ENCODE assay signal across 37 cellular contexts in genomic region chrX:63835361-63835760, GRCh38. TPM values are rescaled to one million over a fixed set of nuclear protein-coding genes. Genes with fewer than 3 reads are reported as not detected.
DNase-seq lines count a peak whose midpoint lies in the region; FAIRE-seq and TF ChIP-seq lines count a peak whose summit lies in the region.
"Had no signal": no experiment of that assay in that cellular context is flagged by ENCODE, and none has a peak within 500 bp of the region (broad histone marks: within the 10 kb centered on the region; RNA-seq: fewer than 3 reads in every experiment).

No MANE protein-coding gene starts in this region.

- POLR2A ChIA-PET in GM10248 (lab: Yijun Ruan, JAX): no interaction called here

- no peak overlapping the region for H3K27ac ChIP-seq in coronary artery
- H3K27ac ChIP-seq: 22Rv1; A549; BLaER1; BLaER1 treated with 17β-estradiol and CSF1 and Interleukin-3, amounts not matched to agents 10 nM and 100 nM; C4-2B had no signal

- CTCF ChIA-PET in GM10248 (lab: Yijun Ruan, JAX): no interaction called here

- H3K4me3 Mint-ChIP-seq in osteocyte (ENCODE audit: unreplicated experiment): no peak overlapping the region
- H3K4me3 Mint-ChIP-seq: B cell; CD14-positive monocyte; CD4-positive, alpha-beta memory T cell; CD4-positive, alpha-beta T cell; CD4-positive, CD25-positive, alpha-beta regulatory T cell; CD8-positive, alpha-beta memory T cell; CD8-positive, alpha-beta T cell had no signal

- TF ChIP-seq CTCF in osteocyte (IDR thresholded peaks at IDR 0.05) (no peak), coronary artery (IDR thresholded peaks at IDR 0.05) (no peak), GM10248 (IDR thresholded peaks at IDR 0.05; ENCODE audit: control extremely low read depth, extremely low read depth, low read depth, missing control alignments) (no peak)

- no peak overlapping the region for H3K27ac Mint-ChIP-seq in osteocyte (ENCODE audit: unreplicated experiment)
- H3K27ac Mint-ChIP-seq: B cell; CD14-positive monocyte; CD4-positive, alpha-beta memory T cell; CD4-positive, alpha-beta T cell; CD4-positive, CD25-positive, alpha-beta regulatory T cell; CD8-positive, alpha-beta memory T cell; CD8-positive, alpha-beta T cell had no signal

- H3K27me3 Mint-ChIP-seq in osteocyte (ENCODE audit: unreplicated experiment): peaks cover under 1% of the 10 kb centered on the region
- H3K27me3 Mint-ChIP-seq: B cell; CD4-positive, alpha-beta T cell; CD4-positive, CD25-positive, alpha-beta regulatory T cell had no signal

- no peaks in the 10 kb centered on the region for H3K4me1 Mint-ChIP-seq in osteocyte (ENCODE audit: unreplicated experiment)
- H3K4me1 Mint-ChIP-seq: B cell; CD14-positive monocyte; CD4-positive, alpha-beta memory T cell; CD4-positive, CD25-positive, alpha-beta regulatory T cell; CD8-positive, alpha-beta memory T cell had no signal

- H3K9me3 Mint-ChIP-seq in osteocyte (ENCODE audit: unreplicated experiment): peaks cover 26% of the 10 kb centered on the region

- H3K36me3 Mint-ChIP-seq in osteocyte (ENCODE audit: unreplicated experiment): no peaks in the 10 kb centered on the region
- H3K36me3 Mint-ChIP-seq: CD14-positive monocyte; CD4-positive, CD25-positive, alpha-beta regulatory T cell; CD8-positive, alpha-beta memory T cell; CD8-positive, alpha-beta T cell had no signal

- DNase-seq in HK-2 (ENCODE audit: unreplicated experiment): peak; percentile 0
- DNase-seq in M059J (ENCODE audit: low read depth): peak; percentile 4
- peak; percentile 11 for DNase-seq in NCI-H226
- peak; percentile 11 for DNase-seq in urothelium cell line (ENCODE audit: low spot score)
- DNase-seq in osteocyte (ENCODE audit: extremely low spot score, unreplicated experiment): no peak
- no peak for DNase-seq in coronary artery (ENCODE audit: low spot score)
- no peak for DNase-seq in NCI-H2081 treated with DMSO at 0.1 percent for 48 hours (lab: John Stamatoyannopoulos, UW)
- DNase-seq in GM10248 (ENCODE audit: extremely low spot score): no peak
- DNase-seq: 8988T; ACHN; AML-193; BE2C; C1 segment of cervical spinal cord; Caco-2; Calu3; CD4-positive, alpha-beta memory T cell; CD4-positive, alpha-beta T cell; CD4-positive, CD25-positive, alpha-beta regulatory T cell; CD8-positive, alpha-beta memory T cell; CD8-positive, alpha-beta T cell; COR-L47; DMS 273 treated with DMSO at 0.1 percent for 48 hours; DMS153; DMS53; DMS79; DMS79 treated with DMSO at 0.1 percent for 48 hours; DND-41; EL had no signal

- no peak overlapping the region for H3K4me3 ChIP-seq in coronary artery
- H3K4me3 ChIP-seq: A549; BLaER1; BLaER1 treated with 17β-estradiol and CSF1 and Interleukin-3, amounts not matched to agents 10 nM and 100 nM had no signal

- FAIRE-seq in urothelium cell line (lab: Jason Lieb, UNC): no peak
- FAIRE-seq: A204.1, A549, D721Med had no signal

RNA-seq across cellular contexts. Expression of gene ARHGEF9, which starts 50.3 kb away (rescaled TPM):
- 22.0 and 28.1 TPM in 2 replicates for total RNA-seq in M059J (2014; rRNA removed; shearing (Covaris generic))
- 34.3 and 40.7 TPM in 2 replicates for total RNA-seq in osteocyte

Comparison
In these comparisons a context has a peak if more than half of its experiments do, and no peak if none do; other contexts are left out.
1. DNase-seq: peak in HK-2 (single experiment), M059J (single experiment), NCI-H226 (single experiment) and urothelium cell line (single experiment); none in osteocyte (single experiment), coronary artery (single experiment), NCI-H2081 treated with DMSO at 0.1 percent for 48 hours (single experiment) and GM10248 (single experiment).